In genomic region chr11:67441731-67442401, GRCh38 we compare ENCODE assay signal across 2 cellular contexts.
TF ChIP-seq lines count a peak whose summit lies in the region.

No MANE protein-coding gene starts in this region.

TF ChIP-seq in A549, 52 proteins besides CTCF, POLR2A, EP300 and RAD21:
- TF ChIP-seq BCL3 (IDR thresholded peaks at IDR 0.05) = no peak
- TF ChIP-seq KDM5A (IDR thresholded peaks at IDR 0.05) = no peak
- no peak for TF ChIP-seq BHLHE40 (IDR thresholded peaks at IDR 0.05; ENCODE audit: low read depth, low read length)
- TF ChIP-seq HDAC2 (IDR thresholded peaks at IDR 0.05) = no peak
- no peak for TF ChIP-seq HEYL (CRISPR knock-in tag; IDR thresholded peaks at IDR 0.05)
- TF ChIP-seq SREBF2 (IDR thresholded peaks at IDR 0.05) = no peak
- TF ChIP-seq ZNF302 (CRISPR knock-in tag; IDR thresholded peaks at IDR 0.05) = no peak
- TF ChIP-seq MAZ (IDR thresholded peaks at IDR 0.05; ENCODE audit: borderline replicate concordance, low read depth, low read length) = no peak
- no peak for TF ChIP-seq MAX (IDR thresholded peaks at IDR 0.05)
- TF ChIP-seq ZFP36 (IDR thresholded peaks at IDR 0.05; ENCODE audit: borderline replicate concordance, partially characterized antibody) = no peak
- no peak for TF ChIP-seq EHF (CRISPR knock-in tag; IDR thresholded peaks at IDR 0.05)
- TF ChIP-seq HMGXB4 (CRISPR knock-in tag; IDR thresholded peaks at IDR 0.05; ENCODE audit: borderline replicate concordance) = no peak
- TF ChIP-seq HOXB5 (CRISPR knock-in tag; IDR thresholded peaks at IDR 0.05) = no peak
- TF ChIP-seq RARB (CRISPR knock-in tag; IDR thresholded peaks at IDR 0.05) = no peak
- no peak for TF ChIP-seq MAFK (IDR thresholded peaks at IDR 0.05; ENCODE audit: partially characterized antibody)
- no peak for TF ChIP-seq USF2 (IDR thresholded peaks at IDR 0.05)
- TF ChIP-seq TFCP2L1 (CRISPR knock-in tag; IDR thresholded peaks at IDR 0.05) = no peak
- TF ChIP-seq E2F6 (IDR thresholded peaks at IDR 0.05; ENCODE audit: borderline replicate concordance, low read depth) = no peak

TF ChIP-seq in HEK293, 187 proteins besides CTCF, POLR2A, EP300 and RAD21:
- TF ChIP-seq ZNF596 (tag by site-specific recombination; IDR thresholded peaks at IDR 0.05) (no peak), ZNF174 (tag by site-specific recombination; IDR thresholded peaks at IDR 0.05) (no peak), ZBTB21 (tag by site-specific recombination; IDR thresholded peaks at IDR 0.05) (no peak), ZNF140 (tag by site-specific recombination; IDR thresholded peaks at IDR 0.05) (no peak), ZBTB26 (tag by site-specific recombination; optimal IDR thresholded peaks at IDR 0.05) (no peak), SCRT2 (tag by site-specific recombination; IDR thresholded peaks at IDR 0.05) (peak; percentile 41; the same call in 1 of the 2 replicates), ZNF654 (tag by site-specific recombination; IDR thresholded peaks at IDR 0.05; ENCODE audit: low read depth) (no peak), WT1 (tag by site-specific recombination; IDR thresholded peaks at IDR 0.05) (no peak), ZNF26 (tag by site-specific recombination; IDR thresholded peaks at IDR 0.05) (no peak), HIC1 (tag by site-specific recombination; IDR thresholded peaks at IDR 0.05) (0 out of 2 replicates have a peak, but pooled peaks have one; percentile 20), EGR2 (tag by site-specific recombination; IDR thresholded peaks at IDR 0.05; ENCODE audit: low read depth) (no peak), MEIS1 (CRISPR knock-in tag; IDR thresholded peaks at IDR 0.05; ENCODE audit: borderline replicate concordance) (no peak), ZNF423 (tag by site-specific recombination; IDR thresholded peaks at IDR 0.05) (no peak), ZIC2 (tag by site-specific recombination; IDR thresholded peaks at IDR 0.05) (no peak)
